ENCODE assay signal across 1 cellular context in genomic region chr6:110703906-110704594, GRCh38.
TF ChIP-seq lines count a peak whose summit lies in the region.

No MANE protein-coding gene starts in this region.

TF ChIP-seq in HepG2, 621 proteins besides CTCF, POLR2A, EP300 and RAD21 (continued from another document and continues in another):
- TF ChIP-seq MYPOP (CRISPR knock-in tag; IDR thresholded peaks at IDR 0.05) = no peak; the same call in 1 of the 2 replicates
- TF ChIP-seq FOXA1 (IDR thresholded peaks at IDR 0.05) = peak; percentile 78
- TF ChIP-seq FOXA1 (CRISPR knock-in tag; IDR thresholded peaks at IDR 0.05) = peak; percentile 95
- 0 out of 2 replicates have a peak, but pooled peaks have one; percentile 79 for TF ChIP-seq SSRP1 (CRISPR knock-in tag; IDR thresholded peaks at IDR 0.05)
- no peak for TF ChIP-seq MAX (IDR thresholded peaks at IDR 0.05)
- TF ChIP-seq GATAD1 (CRISPR knock-in tag; IDR thresholded peaks at IDR 0.05) = 0 out of 2 replicates have a peak, but pooled peaks have one; percentile 36
- TF ChIP-seq MEIS2 (CRISPR knock-in tag; IDR thresholded peaks at IDR 0.05) = peak; percentile 69; the same call in 1 of the 2 replicates
- TF ChIP-seq ZNF205 (CRISPR knock-in tag; IDR thresholded peaks at IDR 0.05) = no peak
- no peak for TF ChIP-seq ZNF546 (CRISPR knock-in tag; conservative IDR thresholded peaks at IDR 0.05)
- no peak for TF ChIP-seq NR3C1 (CRISPR knock-in tag; IDR thresholded peaks at IDR 0.05)
- no peak for TF ChIP-seq ZNF414 (CRISPR knock-in tag; IDR thresholded peaks at IDR 0.05)
- no peak for TF ChIP-seq LRRFIP1 (CRISPR knock-in tag; conservative IDR thresholded peaks at IDR 0.05)
- TF ChIP-seq ZBTB39 (CRISPR knock-in tag; IDR thresholded peaks at IDR 0.05) = no peak
- TF ChIP-seq ZNF567 (CRISPR knock-in tag; IDR thresholded peaks at IDR 0.05; ENCODE audit: borderline replicate concordance) = no peak
- TF ChIP-seq ZNF333 (CRISPR knock-in tag; IDR thresholded peaks at IDR 0.05; ENCODE audit: borderline replicate concordance) = no peak
- TF ChIP-seq CBX1 (IDR thresholded peaks at IDR 0.05; ENCODE audit: low read depth) = no peak
- no peak for TF ChIP-seq ZNF879 (CRISPR knock-in tag; IDR thresholded peaks at IDR 0.05)
- no peak for TF ChIP-seq ZNF230 (CRISPR knock-in tag; IDR thresholded peaks at IDR 0.05)
- TF ChIP-seq ZBTB33 (CRISPR knock-in tag; IDR thresholded peaks at IDR 0.05) = no peak
- peak; percentile 81; the same call in 1 of the 2 replicates for TF ChIP-seq ZNF331 (CRISPR knock-in tag; IDR thresholded peaks at IDR 0.05)
- no peak for TF ChIP-seq ZNF354B (CRISPR knock-in tag; IDR thresholded peaks at IDR 0.05)
- TF ChIP-seq CEBPZ (IDR thresholded peaks at IDR 0.05; ENCODE audit: low read length) = no peak
- peak; percentile 60; the same call in 1 of the 2 replicates for TF ChIP-seq SIX4 (CRISPR knock-in tag; IDR thresholded peaks at IDR 0.05)
- TF ChIP-seq ARNT (IDR thresholded peaks at IDR 0.05) = no peak
- no peak for TF ChIP-seq RBFOX2 (IDR thresholded peaks at IDR 0.05; ENCODE audit: low read depth, low read length)
- TF ChIP-seq AKAP8 (CRISPR knock-in tag; IDR thresholded peaks at IDR 0.05) = no peak
- TF ChIP-seq ZBTB3 (CRISPR knock-in tag; IDR thresholded peaks at IDR 0.05; ENCODE audit: borderline replicate concordance, low read depth) = 0 out of 2 replicates have a peak, but pooled peaks have one; percentile 60
- no peak for TF ChIP-seq ZNF512 (CRISPR knock-in tag; IDR thresholded peaks at IDR 0.05)
- TF ChIP-seq ZNF232 (CRISPR knock-in tag; IDR thresholded peaks at IDR 0.05; ENCODE audit: borderline replicate concordance) = no peak
- TF ChIP-seq IRF2 (CRISPR knock-in tag; IDR thresholded peaks at IDR 0.05) = peak; percentile 62; the same call in 1 of the 2 replicates
- TF ChIP-seq ZNF576 (CRISPR knock-in tag; IDR thresholded peaks at IDR 0.05) = no peak
- TF ChIP-seq HIVEP1 (CRISPR knock-in tag; IDR thresholded peaks at IDR 0.05) = no peak
- TF ChIP-seq ELF1 (CRISPR knock-in tag; IDR thresholded peaks at IDR 0.05) = no peak
- no peak for TF ChIP-seq ZBTB49 (CRISPR knock-in tag; IDR thresholded peaks at IDR 0.05; ENCODE audit: borderline replicate concordance)
- TF ChIP-seq PRMT3 (CRISPR knock-in tag; IDR thresholded peaks at IDR 0.05; ENCODE audit: borderline replicate concordance, low read depth) = no peak
- peak; percentile 88 for TF ChIP-seq NFKBIZ (CRISPR knock-in tag; IDR thresholded peaks at IDR 0.05)
- no peak for TF ChIP-seq ZNF549 (CRISPR knock-in tag; IDR thresholded peaks at IDR 0.05)
- no peak for TF ChIP-seq HMGXB4 (CRISPR knock-in tag; IDR thresholded peaks at IDR 0.05; ENCODE audit: borderline replicate concordance in 1 of 2, low read depth in 1 of 2)
- TF ChIP-seq AHR (CRISPR knock-in tag; IDR thresholded peaks at IDR 0.05) = no peak; the same call in 1 of the 2 replicates
- peak; percentile 50 for TF ChIP-seq HNRNPK (IDR thresholded peaks at IDR 0.05; ENCODE audit: low read depth, low read length, poor library complexity, severe bottlenecking)
- no peak for TF ChIP-seq SMARCE1 (IDR thresholded peaks at IDR 0.05; ENCODE audit: borderline replicate concordance)
- 0 out of 2 replicates have a peak, but pooled peaks have one; percentile 52 for TF ChIP-seq ONECUT2 (CRISPR knock-in tag; IDR thresholded peaks at IDR 0.05)
- TF ChIP-seq ZNF430 (CRISPR knock-in tag; IDR thresholded peaks at IDR 0.05) = no peak
- no peak for TF ChIP-seq ZNF34 (CRISPR knock-in tag; IDR thresholded peaks at IDR 0.05; ENCODE audit: borderline replicate concordance)
- no peak for TF ChIP-seq RFXAP (CRISPR knock-in tag; IDR thresholded peaks at IDR 0.05; ENCODE audit: borderline replicate concordance)
